Comparison of ENCODE assay signal across 13 cellular contexts in genomic region chr14:54106802-54107377, GRCh38.
DNase-seq lines count a peak whose midpoint lies in the region; ATAC-seq, FAIRE-seq and TF ChIP-seq lines count a peak whose summit lies in the region.
"Had no signal": no experiment of that assay in that cellular context is flagged by ENCODE, and none has a peak within 500 bp of the region (broad histone marks: within the 10 kb centered on the region; RNA-seq: fewer than 3 reads in every experiment).

No MANE protein-coding gene starts in this region.

- H3K36me3 Mint-ChIP-seq in effector memory CD8-positive, alpha-beta T cell (ENCODE audit: insufficient read depth), result no peaks in the 10 kb centered on the region

- H4K20me1 ChIP-seq in smooth muscle cell (ENCODE audit: low read depth), result no peaks in the 10 kb centered on the region

- peaks cover 7% of the 10 kb centered on the region for H3F3A ChIP-seq in smooth muscle cell (ENCODE audit: low read depth)

- H3K4me2 ChIP-seq in smooth muscle cell, result peak overlapping the region; percentile 46

- no peaks in the 10 kb centered on the region for H3K79me2 ChIP-seq in smooth muscle cell (ENCODE audit: low read depth)

- FAIRE-seq in H54 (lab: Jason Lieb, UNC), result no peak
- FAIRE-seq: colon had no signal

- peaks cover 0 to 8% of the 10 kb centered on the region in 2 donors for H3K9me3 Mint-ChIP-seq in effector memory CD8-positive, alpha-beta T cell

- no peak for TF ChIP-seq CTCF in smooth muscle cell (IDR thresholded peaks at IDR 0.05; ENCODE audit: borderline replicate concordance, insufficient read depth, poor library complexity, severe bottlenecking)

- no peak overlapping the region for H3K9ac ChIP-seq in smooth muscle cell (ENCODE audit: low read depth)

- H3K4me1 ChIP-seq in SJCRH30, result peaks cover 28% of the 10 kb centered on the region
- H3K4me1 ChIP-seq in smooth muscle cell (ENCODE audit: low read depth), result peaks cover 6% of the 10 kb centered on the region
- H3K4me1 ChIP-seq: psoas muscle had no signal

- no peaks in the 10 kb centered on the region for H3K9me3 ChIP-seq in SJCRH30 (replicated peaks)
- no peaks in the 10 kb centered on the region for H3K9me3 ChIP-seq in smooth muscle cell (replicated peaks; ENCODE audit: low read depth)
- H3K9me3 ChIP-seq: psoas muscle had no signal

- H3K27ac Mint-ChIP-seq in effector memory CD8-positive, alpha-beta T cell, result no peak overlapping the region
- H3K27ac Mint-ChIP-seq: activated CD4-positive, alpha-beta T cell treated with anti-CD3 and anti-CD28 coated beads for 36 hours had no signal

- H3K4me3 ChIP-seq in SJCRH30 (no peak overlapping the region), smooth muscle cell (no peak overlapping the region)
- H3K4me3 ChIP-seq: psoas muscle had no signal

- H3K27me3 ChIP-seq in SJCRH30 (no peaks in the 10 kb centered on the region), smooth muscle cell (ENCODE audit: low read depth) (no peaks in the 10 kb centered on the region)

- DNase-seq in H54 (ENCODE audit: insufficient read length, low spot score) (peak; percentile 5), SJCRH30 (peak; percentile 10 to 23), glomerular visceral epithelial cell (ENCODE audit: extremely low spot score) (peak; percentile 36), smooth muscle cell (lab: John Stamatoyannopoulos, UW; ENCODE audit: unreplicated experiment) (no peak), superior temporal gyrus (ENCODE audit: extremely low spot score) (no peak), posterior vena cava (ENCODE audit: low spot score) (no peak)
- DNase-seq in effector memory CD8-positive, alpha-beta T cell, result no peak
- DNase-seq: activated CD4-positive, alpha-beta T cell treated with anti-CD3 and anti-CD28 coated beads for 36 hours; activated effector memory CD4-positive, alpha-beta T cell treated with Interleukin-2 at 50 U/mL for 16 hours; NCI-H1417; NCI-H774; psoas muscle had no signal

- H2AFZ ChIP-seq in smooth muscle cell (ENCODE audit: low read depth), result no peak overlapping the region

- no peak for TF ChIP-seq POLR2A in H54 (IDR thresholded peaks at IDR 0.05; ENCODE audit: low read depth, low read length)

- peak overlapping the region; percentile 5; the same call in 1 of the 2 replicates for H3K27ac ChIP-seq in SJCRH30
- peak overlapping the region; percentile 20 for H3K27ac ChIP-seq in smooth muscle cell (ENCODE audit: low read depth)
- H3K27ac ChIP-seq: psoas muscle had no signal

- no peak for ATAC-seq in effector memory CD8-positive, alpha-beta T cell (replicated peaks)
- ATAC-seq: activated CD4-positive, alpha-beta T cell treated with anti-CD3 and anti-CD28 coated beads for 36 hours; psoas muscle had no signal

- intact Hi-C loops in posterior vena cava (cut with DNase I), result no loop called here

- H3K36me3 ChIP-seq in SJCRH30 (no peaks in the 10 kb centered on the region), smooth muscle cell (ENCODE audit: low read depth) (no peaks in the 10 kb centered on the region)

- H3K27me3 Mint-ChIP-seq in effector memory CD8-positive, alpha-beta T cell, result peaks cover 0 to 4% of the 10 kb centered on the region in 2 donors
- H3K27me3 Mint-ChIP-seq: activated CD4-positive, alpha-beta T cell treated with anti-CD3 and anti-CD28 coated beads for 36 hours had no signal

- no peaks in the 10 kb centered on the region for H3K4me1 Mint-ChIP-seq in effector memory CD8-positive, alpha-beta T cell (ENCODE audit: low read depth in 2 of 2)
- H3K4me1 Mint-ChIP-seq: activated CD4-positive, alpha-beta T cell treated with anti-CD3 and anti-CD28 coated beads for 36 hours had no signal

- 59% methylated on average over 6 of the region's 6 CpGs for WGBS in smooth muscle cell (ENCODE audit: low lambda C conversion rate)

- no peak overlapping the region for H3K4me3 Mint-ChIP-seq in effector memory CD8-positive, alpha-beta T cell
- H3K4me3 Mint-ChIP-seq: activated CD4-positive, alpha-beta T cell treated with anti-CD3 and anti-CD28 coated beads for 36 hours had no signal

Comparison
In these comparisons a context has a peak if more than half of its experiments do, and no peak if none do; other contexts are left out.
1. DNase-seq: peak in H54 (single experiment), SJCRH30 (2 of 2) and glomerular visceral epithelial cell (single experiment); none in smooth muscle cell (single experiment), superior temporal gyrus (single experiment), effector memory CD8-positive, alpha-beta T cell (0 of 3) and posterior vena cava (single experiment).